10 cellular contexts compared by ENCODE assay signal in the genomic region with DNA sequence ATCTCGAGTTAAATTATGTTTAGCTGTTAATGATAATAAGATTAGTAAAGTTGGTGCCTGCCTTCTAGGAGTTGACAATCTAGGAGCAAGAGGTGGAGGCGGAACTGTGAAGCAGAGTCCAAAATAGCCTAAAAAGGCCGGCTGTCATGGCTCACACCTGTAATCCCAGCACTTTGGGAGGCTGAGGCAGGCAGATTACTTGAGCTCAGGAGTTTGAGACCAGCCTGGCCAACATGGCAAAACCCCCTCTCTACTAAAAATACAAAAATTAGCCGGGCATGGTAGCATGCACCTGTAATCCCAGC. TPM values are rescaled to one million over a fixed set of nuclear protein-coding genes. Genes with fewer than 3 reads are reported as not detected.
DNase-seq lines count a peak whose midpoint lies in the region; ATAC-seq and TF ChIP-seq lines count a peak whose summit lies in the region.
"Not testable (repeated sequence)": the region's sequence is repeated elsewhere in the genome, so short reads cannot be mapped to it uniquely, and the experiment has no call there.
"Had no signal": no experiment of that assay in that cellular context is flagged by ENCODE, and none has a peak within 500 bp of the region (broad histone marks: within the 10 kb centered on the region; RNA-seq: fewer than 3 reads in every experiment).

No MANE protein-coding gene starts in this region.

- H3K27ac Mint-ChIP-seq in CD14-positive monocyte; chondrocyte (ENCODE audit: unreplicated experiment): not testable (repeated sequence)

- TF ChIP-seq CTCF in CD14-positive monocyte (IDR thresholded peaks at IDR 0.05) (peak; percentile 61), KMS-11 (conservative IDR thresholded peaks at IDR 0.05; ENCODE audit: low read depth, low read length) (peak; percentile 70), RWPE2 (IDR thresholded peaks at IDR 0.05; ENCODE audit: poor library complexity, severe bottlenecking) (peak; percentile 65), chondrocyte (IDR thresholded peaks at IDR 0.05) (peak; percentile 35)
- not testable (repeated sequence) for TF ChIP-seq CTCF in heart right ventricle (IDR thresholded peaks at IDR 0.05); right lobe of liver (IDR thresholded peaks at IDR 0.05); parathyroid adenoma (IDR thresholded peaks at IDR 0.05)

- H4K20me1 ChIP-seq in KMS-11 (ENCODE audit: insufficient read depth): not testable (repeated sequence)

- H3K4me1 ChIP-seq in KMS-11 (ENCODE audit: low read depth, poor library complexity, severe bottlenecking); right lobe of liver; parathyroid adenoma: not testable (repeated sequence)
- H3K4me1 ChIP-seq in RWPE2 (ENCODE audit: insufficient read depth, poor library complexity, severe bottlenecking) (peaks cover 23% of the 10 kb centered on the region), heart right ventricle (peaks cover 0 to 17% (median 7%) of the 10 kb centered on the region in 9 donors)

- not testable (repeated sequence) for H3K36me3 ChIP-seq in KMS-11 (ENCODE audit: insufficient read depth); RWPE2 (ENCODE audit: low read depth); heart right ventricle; right lobe of liver; parathyroid adenoma (ENCODE audit: control insufficient read depth, insufficient read depth, low read length)

- H3K9ac ChIP-seq in KMS-11, parathyroid adenoma: not testable (repeated sequence)

- intact Hi-C loops in CD14-positive monocyte (cut with micrococcal nuclease) (loop anchor here (2.0 to 5.0 kb wide), 2 partner anchors 15 to 78 kb away; no protein-coding TSS in a partner anchor), heart right ventricle (cut with DNase I) (loop anchor here in 6 of 10 donors (1.0 to 10.0 kb wide), 6 partner anchors 57 to 121 kb away; partner anchors contain the start of gene BAZ2A (in 2 of the 6))
- intact Hi-C loops in right lobe of liver (cut with DNase I): not testable (repeated sequence)

- 56 to 63% methylated on average over 4 of the region's 4 CpGs for WGBS in heart right ventricle, 2 donors
- WGBS in right lobe of liver (ENCODE audit: insufficient coverage, low coverage, low lambda C conversion rate, missing lambda C conversion rate): 43% methylated on average over 3 of the region's 4 CpGs

- H3K4me3 Mint-ChIP-seq in CD14-positive monocyte; chondrocyte (ENCODE audit: unreplicated experiment): not testable (repeated sequence)

- H3K36me3 Mint-ChIP-seq in CD14-positive monocyte; chondrocyte (ENCODE audit: low read depth): not testable (repeated sequence)

- not testable (repeated sequence) for TF ChIP-seq POLR2A in right lobe of liver (IDR thresholded peaks at IDR 0.05)

- H2AFZ ChIP-seq in KMS-11 (ENCODE audit: low read depth) (peak overlapping the region; percentile 20; the same call in 1 of the 2 replicates), parathyroid adenoma (peak overlapping the region; percentile 39)

- not testable (repeated sequence) for ATAC-seq in RWPE2 (ENCODE audit: low read depth)
- peak in 5 of 8 donors; percentile 11 to 53 (median 29) for ATAC-seq in heart right ventricle
- peak in 3 of 4 donors; percentile 28 to 48 (median 44) for ATAC-seq in right lobe of liver

- DNase-seq in CD14-positive monocyte (ENCODE audit: low spot score); RWPE2 (ENCODE audit: low spot score); chondrocyte (ENCODE audit: low spot score); heart right ventricle; right lobe of liver: not testable (repeated sequence)

- H3K27ac ChIP-seq in KMS-11, right lobe of liver, parathyroid adenoma: not testable (repeated sequence)
- H3K27ac ChIP-seq in RWPE2 (ENCODE audit: poor library complexity, severe bottlenecking) (peak overlapping the region; percentile 1), heart right ventricle (peak overlapping the region in 1 of 10 donors; percentile 55)

- H3K4me1 Mint-ChIP-seq in CD14-positive monocyte: peaks cover 12% of the 10 kb centered on the region
- not testable (repeated sequence) for H3K4me1 Mint-ChIP-seq in chondrocyte (ENCODE audit: low read depth)

- H3K9me3 Mint-ChIP-seq in CD14-positive monocyte; chondrocyte (ENCODE audit: low read depth): not testable (repeated sequence)

- H3K27me3 Mint-ChIP-seq in CD14-positive monocyte (ENCODE audit: low read depth in 3 of 3): not testable (repeated sequence)
- peaks cover 10% of the 10 kb centered on the region for H3K27me3 Mint-ChIP-seq in chondrocyte (ENCODE audit: low read depth)

- H3K4me2 ChIP-seq in KMS-11: not testable (repeated sequence)
- H3K4me2 ChIP-seq in parathyroid adenoma (ENCODE audit: low read length): peak overlapping the region; percentile 33

- H3K4me3 ChIP-seq in KMS-11 (IDR thresholded peaks at IDR 0.05; ENCODE audit: insufficient read depth, low read depth, low read length); RWPE2 (ENCODE audit: severe bottlenecking); heart right ventricle; right lobe of liver; parathyroid adenoma (ENCODE audit: low read depth, low read length): not testable (repeated sequence)

- H3K27me3 ChIP-seq in KMS-11 (ENCODE audit: insufficient read depth, low read depth); RWPE2 (ENCODE audit: insufficient read depth, poor library complexity, severe bottlenecking); heart right ventricle; right lobe of liver; parathyroid adenoma (ENCODE audit: control insufficient read depth, insufficient read depth, low read length): not testable (repeated sequence)

- H3K9me3 ChIP-seq in RWPE2 (ENCODE audit: severe bottlenecking); heart right ventricle; right lobe of liver; parathyroid adenoma (ENCODE audit: control insufficient read depth, low read length): not testable (repeated sequence)

- not testable (repeated sequence) for H3K79me2 ChIP-seq in KMS-11 (ENCODE audit: insufficient read depth, low read depth); parathyroid adenoma

RNA-seq across cellular contexts. Expression of gene RBMS2, which starts 7.7 kb away (rescaled TPM):
- 1 to 10 TPM; 5.1 to 6.5 TPM for polyA plus RNA-seq in CD14-positive monocyte
- 57.0 to 65.3 TPM (median 57.6 TPM) in 3 replicates for total RNA-seq in chondrocyte
- total RNA-seq in heart right ventricle: 10 to 100 TPM; 24.5 to 39.6 (median 31.5) TPM
- 10 to 100 TPM in 1 of 2 donors, 1 to 10 TPM in 1; 6.4 to 13.5 TPM for polyA plus RNA-seq in heart right ventricle
- 1 to 10 TPM; 3.4 to 6.4 (median 4.3) TPM for total RNA-seq in right lobe of liver

RNA-seq across cellular contexts. Expression of gene GLS2, which starts 26.0 kb away (rescaled TPM):
- polyA plus RNA-seq in CD14-positive monocyte: not detected
- 0.25 to 0.54 TPM in 2 of 3 replicates, not detected in the other for total RNA-seq in chondrocyte
- 1 to 10 TPM in 2 of 10 donors, under 1 TPM in 8; 0.19 to 1.4 (median 0.52) TPM for total RNA-seq in heart right ventricle
- polyA plus RNA-seq in heart right ventricle: under 1 TPM; 0.22 to 0.59 TPM
- 100 to 1,000 TPM in 2 of 6 experiments, 10 to 100 TPM in 4; 37.2 to 267 (median 72.7) TPM for total RNA-seq in right lobe of liver
- total RNA-seq: K562 had no signal

RNA-seq across cellular contexts. Expression of gene SPRYD4, which starts 45.6 kb away (rescaled TPM):
- polyA plus RNA-seq in CD14-positive monocyte: 1 to 10 TPM; 1.3 to 1.4 TPM
- 1.5 to 2.7 TPM (median 1.6 TPM) in 3 replicates for total RNA-seq in chondrocyte
- 1 to 10 TPM; 3.0 to 5.0 (median 4.4) TPM for total RNA-seq in heart right ventricle
- 1 to 10 TPM; 1.9 to 2.3 TPM for polyA plus RNA-seq in heart right ventricle
- 10 to 100 TPM in 1 of 6 experiments, 1 to 10 TPM in 5; 4.7 to 11.1 (median 7.8) TPM for total RNA-seq in right lobe of liver

RNA-seq across cellular contexts. Expression of gene MIP, which starts 59.5 kb away (rescaled TPM):
- polyA plus RNA-seq in CD14-positive monocyte (not detected), heart right ventricle (not detected)
- total RNA-seq in chondrocyte (not detected in 3 replicates), heart right ventricle (under 1 TPM in 2 of 10 donors, not detected in 8; 0.09 to 0.30 TPM), right lobe of liver (under 1 TPM in 5 of 6 experiments, not detected in 1; 0.42 to 0.91 (median 0.76) TPM)
- total RNA-seq: CD4-positive, alpha-beta T cell had no signal
- polyA plus RNA-seq: A549 had no signal

Comparison
In these comparisons a context has a peak if more than half of its experiments do, and no peak if none do; other contexts are left out.
1. RNA of gene GLS2, which starts 26.0 kb away (total RNA-seq): 37.2 to 267 TPM in right lobe of liver; 0.19 to 1.4 TPM in heart right ventricle and 0.25 to 0.54 TPM in chondrocyte; every median in the first group is over 10 times any median in the second.